8 cellular contexts compared by ENCODE assay signal in the genomic region with DNA sequence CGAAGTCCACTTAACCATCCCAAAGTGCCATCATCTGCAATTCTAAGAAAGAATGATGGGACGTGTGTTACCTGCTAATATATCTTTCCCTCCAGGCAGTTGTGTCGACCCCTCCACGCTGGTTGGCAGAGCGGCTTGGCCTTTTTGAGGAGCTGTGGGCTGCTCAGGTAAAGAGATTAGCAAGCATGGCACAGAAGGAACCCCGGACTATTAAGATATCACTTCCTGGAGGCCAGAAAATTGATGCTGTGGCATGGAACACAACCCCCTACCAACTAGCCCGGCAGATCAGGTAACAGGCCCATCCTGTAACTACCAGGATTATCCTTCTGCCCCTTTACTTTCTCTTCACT. TPM values are rescaled to one million over a fixed set of nuclear protein-coding genes. Genes with fewer than 3 reads are reported as not detected.
DNase-seq lines count a peak whose midpoint lies in the region; ATAC-seq, FAIRE-seq and TF ChIP-seq lines count a peak whose summit lies in the region.

No MANE protein-coding gene starts in this region.

- H3K27ac ChIP-seq in A673 (ENCODE audit: low read depth, low read length, poor library complexity, severe bottlenecking) (peak overlapping the region; percentile 68), HUES64 (ENCODE audit: low read depth, low read length) (peak overlapping the region; percentile 25; the same call in 1 of the 2 replicates), mucosa of rectum (ENCODE audit: low read depth in 2 of 2, low read length in 2 of 2) (peak overlapping the region; percentile 40 to 67)

- H3K27me3 ChIP-seq in A673 (replicated peaks; ENCODE audit: insufficient read depth, low read depth, low read length, poor library complexity) (no peaks in the 10 kb centered on the region), HUES64 (ENCODE audit: insufficient read depth, low read length) (no peaks in the 10 kb centered on the region), bronchial epithelial cell (ENCODE audit: control insufficient read depth, insufficient read depth, low read length) (no peaks in the 10 kb centered on the region), mucosa of rectum (ENCODE audit: control insufficient read depth in 2 of 2, insufficient read depth in 2 of 2, low read length in 2 of 2) (no peaks in the 10 kb centered on the region)

- H3K9me3 ChIP-seq in A673 (ENCODE audit: low read depth, low read length, poor library complexity, severe bottlenecking) (no peaks in the 10 kb centered on the region), HUES64 (ENCODE audit: insufficient read depth, low read depth, low read length) (no peaks in the 10 kb centered on the region), mucosa of rectum (ENCODE audit: control insufficient read depth in 2 of 2, low read length in 2 of 2) (no peaks in the 10 kb centered on the region)

- WGBS in HUES64, result 6% methylated on average over 7 of the region's 7 CpGs

- CTCF ChIA-PET in A673 (lab: Charles Lee), result no interaction called here

- FAIRE-seq in bronchial epithelial cell (lab: Jason Lieb, UNC), result no peak

- intact Hi-C loops in A673 (cut with micrococcal nuclease; ENCODE audit: unreplicated experiment), result loop anchor here (1.0 kb wide), 1 partner anchor 122 kb away; no protein-coding TSS in a partner anchor

- H3K36me3 ChIP-seq in A673 (ENCODE audit: insufficient read depth, low read length, poor library complexity, severe bottlenecking) (peaks cover 16% of the 10 kb centered on the region), HUES64 (ENCODE audit: insufficient read depth, low read length) (peaks cover 38% of the 10 kb centered on the region), bronchial epithelial cell (ENCODE audit: control insufficient read depth, insufficient read depth, low read length) (peaks cover 8% of the 10 kb centered on the region), mucosa of rectum (ENCODE audit: control insufficient read depth in 2 of 2, insufficient read depth in 2 of 2, low read length in 2 of 2) (peaks cover 12 to 20% of the 10 kb centered on the region in 2 donors)

- peaks cover 5% of the 10 kb centered on the region for H3K4me1 ChIP-seq in A673 (ENCODE audit: insufficient read depth, low read length, poor library complexity, severe bottlenecking)
- no peaks in the 10 kb centered on the region for H3K4me1 ChIP-seq in HUES64 (ENCODE audit: insufficient read depth, low read length)
- H3K4me1 ChIP-seq in mucosa of rectum (ENCODE audit: control insufficient read depth in 2 of 2, insufficient read depth in 2 of 2, low read length in 2 of 2), result peaks cover 5 to 8% of the 10 kb centered on the region in 2 donors

- H3K4me3 ChIP-seq in A673 (ENCODE audit: low read depth, low read length, poor library complexity, severe bottlenecking) (peak overlapping the region; percentile 93), HUES64 (ENCODE audit: low read length) (peak overlapping the region; percentile 73), bronchial epithelial cell (ENCODE audit: low read depth, low read length) (peak overlapping the region; percentile 82), mucosa of rectum (ENCODE audit: low read length in 2 of 2) (peak overlapping the region; percentile 84 to 86)

- BruUV-seq in A673 (replicated peaks; lab: Mats Ljungman, UMichigan), result no TSS peak

- POLR2A ChIA-PET in A673 (lab: Charles Lee; ENCODE audit: low non-redundant PET), result no interaction called here

- in situ Hi-C loops in KBM-7 (cut with MboI; ENCODE audit: low pct_unique_long_range_greater_than_20kb, low sequenced_read_pairs), result no loop called here

- DNase-seq in A673 (ENCODE audit: low spot score) (no peak), bronchial epithelial cell (ENCODE audit: low read depth) (no peak), KBM-7 (no peak), Kasumi-1 (lab: John Stamatoyannopoulos, UW) (no peak), GM10266 (ENCODE audit: extremely low spot score) (no peak)

- H3K9ac ChIP-seq in HUES64 (ENCODE audit: low read depth, low read length) (peak overlapping the region; percentile 79), mucosa of rectum (ENCODE audit: low read depth in 1 of 2, low read length in 2 of 2) (peak overlapping the region; percentile 89 to 91)

- no peak for ATAC-seq in GM18517 (IDR thresholded peaks at IDR 0.05; ENCODE audit: unreplicated experiment)

- no peak for TF ChIP-seq CTCF in A673 (conservative IDR thresholded peaks at IDR 0.05; ENCODE audit: low read depth, low read length)
- TF ChIP-seq CTCF in bronchial epithelial cell (IDR thresholded peaks at IDR 0.05; ENCODE audit: insufficient read depth, low read length, severe bottlenecking), result no peak
- no peak for TF ChIP-seq CTCF in GM10266 (IDR thresholded peaks at IDR 0.05; ENCODE audit: control insufficient read depth, insufficient read depth, low read depth, missing control alignments)

RNA-seq across cellular contexts. Expression of a gene that starts 0.5 kb away (rescaled TPM):
- 32.0 and 36.6 TPM in 2 replicates for total RNA-seq in A673 (2021)
- polyA plus RNA-seq in HUES64 (2013, experiment 1 of 2), result 15.1 TPM
- polyA plus RNA-seq in HUES64 (2013, experiment 2 of 2), result 19.0 TPM
- total RNA-seq in bronchial epithelial cell, result 14.5 and 18.1 TPM in 2 replicates

RNA-seq across cellular contexts. Expression of a gene that starts 20.2 kb away (rescaled TPM):
- total RNA-seq in A673 (2021) (55.9 and 61.2 TPM in 2 replicates), bronchial epithelial cell (5.5 and 5.8 TPM in 2 replicates)
- 1.5 TPM for polyA plus RNA-seq in HUES64 (2013, experiment 1 of 2)
- 2.2 TPM for polyA plus RNA-seq in HUES64 (2013, experiment 2 of 2)

RNA-seq across cellular contexts. Expression of a gene that starts 27.8 kb away (rescaled TPM):
- total RNA-seq in A673 (2021) (1.6 TPM in 1 of 2 replicates, not detected in the other), bronchial epithelial cell (not detected in 2 replicates)
- polyA plus RNA-seq in HUES64 (2013, experiment 1 of 2), result not detected
- not detected for polyA plus RNA-seq in HUES64 (2013, experiment 2 of 2)
